In the genomic region with DNA sequence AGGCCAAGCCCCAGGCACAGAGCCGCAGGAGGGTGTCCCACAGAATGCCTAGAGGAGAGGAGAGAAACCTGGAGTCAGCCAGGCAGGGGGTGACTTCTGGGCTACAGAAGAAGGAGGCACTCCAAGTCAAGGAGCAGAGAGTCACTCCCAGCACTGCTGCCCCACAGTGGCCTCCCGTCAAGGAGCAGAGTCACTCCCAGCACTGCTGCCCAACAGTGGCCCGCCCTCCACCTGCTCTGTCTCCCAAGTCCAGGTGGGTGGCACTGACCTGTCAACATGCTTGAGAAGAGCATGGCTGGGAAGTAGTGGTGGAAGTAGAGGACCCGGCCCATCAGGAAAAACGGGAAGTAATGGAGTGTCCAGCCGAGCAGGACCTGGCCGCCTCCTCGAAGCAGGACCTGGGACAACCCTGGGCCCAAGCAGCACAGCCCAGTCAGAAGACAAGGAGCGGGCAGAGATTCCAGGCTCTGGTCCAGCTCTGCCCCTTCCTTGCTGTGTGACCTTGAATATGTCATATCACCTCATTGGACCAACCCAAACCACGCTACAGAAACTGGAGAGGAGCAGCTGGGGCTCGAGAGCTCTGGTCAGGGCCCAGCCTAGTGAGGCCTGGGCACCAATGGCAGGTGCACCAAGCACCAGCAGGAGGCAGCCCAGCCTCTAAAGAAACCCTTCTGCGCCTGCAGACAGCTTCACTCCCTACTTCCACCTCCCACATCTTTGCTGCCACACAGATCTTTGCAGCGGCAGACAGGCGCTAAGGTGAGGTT, we compare ENCODE assay signal across 1 cellular context.
TF ChIP-seq lines count a peak whose summit lies in the region.

No MANE protein-coding gene starts in this region.

TF ChIP-seq in GM23338, 12 proteins besides CTCF, POLR2A, EP300 and RAD21:
- TF ChIP-seq, protein P1, sequence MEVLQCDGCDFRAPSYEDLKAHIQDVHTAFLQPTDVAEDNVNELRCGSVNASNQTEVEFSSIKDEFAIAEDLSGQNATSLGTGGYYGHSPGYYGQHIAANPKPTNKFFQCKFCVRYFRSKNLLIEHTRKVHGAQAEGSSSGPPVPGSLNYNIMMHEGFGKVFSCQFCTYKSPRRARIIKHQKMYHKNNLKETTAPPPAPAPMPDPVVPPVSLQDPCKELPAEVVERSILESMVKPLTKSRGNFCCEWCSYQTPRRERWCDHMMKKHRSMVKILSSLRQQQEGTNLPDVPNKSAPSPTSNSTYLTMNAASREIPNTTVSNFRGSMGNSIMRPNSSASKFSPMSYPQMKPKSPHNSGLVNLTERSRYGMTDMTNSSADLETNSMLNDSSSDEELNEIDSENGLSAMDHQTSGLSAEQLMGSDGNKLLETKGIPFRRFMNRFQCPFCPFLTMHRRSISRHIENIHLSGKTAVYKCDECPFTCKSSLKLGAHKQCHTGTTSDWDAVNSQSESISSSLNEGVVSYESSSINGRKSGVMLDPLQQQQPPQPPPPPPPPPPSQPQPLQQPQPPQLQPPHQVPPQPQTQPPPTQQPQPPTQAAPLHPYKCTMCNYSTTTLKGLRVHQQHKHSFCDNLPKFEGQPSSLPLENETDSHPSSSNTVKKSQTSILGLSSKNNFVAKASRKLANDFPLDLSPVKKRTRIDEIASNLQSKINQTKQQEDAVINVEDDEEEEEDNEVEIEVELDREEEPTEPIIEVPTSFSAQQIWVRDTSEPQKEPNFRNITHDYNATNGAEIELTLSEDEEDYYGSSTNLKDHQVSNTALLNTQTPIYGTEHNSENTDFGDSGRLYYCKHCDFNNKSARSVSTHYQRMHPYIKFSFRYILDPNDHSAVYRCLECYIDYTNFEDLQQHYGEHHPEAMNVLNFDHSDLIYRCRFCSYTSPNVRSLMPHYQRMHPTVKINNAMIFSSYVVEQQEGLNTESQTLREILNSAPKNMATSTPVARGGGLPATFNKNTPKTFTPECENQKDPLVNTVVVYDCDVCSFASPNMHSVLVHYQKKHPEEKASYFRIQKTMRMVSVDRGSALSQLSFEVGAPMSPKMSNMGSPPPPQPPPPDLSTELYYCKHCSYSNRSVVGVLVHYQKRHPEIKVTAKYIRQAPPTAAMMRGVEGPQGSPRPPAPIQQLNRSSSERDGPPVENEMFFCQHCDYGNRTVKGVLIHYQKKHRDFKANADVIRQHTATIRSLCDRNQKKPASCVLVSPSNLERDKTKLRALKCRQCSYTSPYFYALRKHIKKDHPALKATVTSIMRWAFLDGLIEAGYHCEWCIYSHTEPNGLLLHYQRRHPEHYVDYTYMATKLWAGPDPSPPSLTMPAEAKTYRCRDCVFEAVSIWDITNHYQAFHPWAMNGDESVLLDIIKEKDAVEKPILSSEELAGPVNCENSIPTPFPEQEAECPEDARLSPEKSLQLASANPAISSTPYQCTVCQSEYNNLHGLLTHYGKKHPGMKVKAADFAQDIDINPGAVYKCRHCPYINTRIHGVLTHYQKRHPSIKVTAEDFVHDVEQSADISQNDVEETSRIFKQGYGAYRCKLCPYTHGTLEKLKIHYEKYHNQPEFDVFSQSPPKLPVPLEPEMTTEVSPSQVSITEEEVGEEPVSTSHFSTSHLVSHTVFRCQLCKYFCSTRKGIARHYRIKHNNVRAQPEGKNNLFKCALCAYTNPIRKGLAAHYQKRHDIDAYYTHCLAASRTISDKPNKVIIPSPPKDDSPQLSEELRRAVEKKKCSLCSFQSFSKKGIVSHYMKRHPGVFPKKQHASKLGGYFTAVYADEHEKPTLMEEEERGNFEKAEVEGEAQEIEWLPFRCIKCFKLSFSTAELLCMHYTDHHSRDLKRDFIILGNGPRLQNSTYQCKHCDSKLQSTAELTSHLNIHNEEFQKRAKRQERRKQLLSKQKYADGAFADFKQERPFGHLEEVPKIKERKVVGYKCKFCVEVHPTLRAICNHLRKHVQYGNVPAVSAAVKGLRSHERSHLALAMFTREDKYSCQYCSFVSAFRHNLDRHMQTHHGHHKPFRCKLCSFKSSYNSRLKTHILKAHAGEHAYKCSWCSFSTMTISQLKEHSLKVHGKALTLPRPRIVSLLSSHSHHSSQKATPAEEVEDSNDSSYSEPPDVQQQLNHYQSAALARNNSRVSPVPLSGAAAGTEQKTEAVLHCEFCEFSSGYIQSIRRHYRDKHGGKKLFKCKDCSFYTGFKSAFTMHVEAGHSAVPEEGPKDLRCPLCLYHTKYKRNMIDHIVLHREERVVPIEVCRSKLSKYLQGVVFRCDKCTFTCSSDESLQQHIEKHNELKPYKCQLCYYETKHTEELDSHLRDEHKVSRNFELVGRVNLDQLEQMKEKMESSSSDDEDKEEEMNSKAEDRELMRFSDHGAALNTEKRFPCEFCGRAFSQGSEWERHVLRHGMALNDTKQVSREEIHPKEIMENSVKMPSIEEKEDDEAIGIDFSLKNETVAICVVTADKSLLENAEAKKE (CRISPR knock-in tag; IDR thresholded peaks at IDR 0.05) = no peak
- no peak for TF ChIP-seq JUNB (IDR thresholded peaks at IDR 0.05; ENCODE audit: unreplicated experiment)
- no peak for TF ChIP-seq CREB1 (CRISPR knock-in tag; IDR thresholded peaks at IDR 0.05; ENCODE audit: low read depth)
- TF ChIP-seq ZNF114 (CRISPR knock-in tag; IDR thresholded peaks at IDR 0.05) = no peak
- TF ChIP-seq EZH2phosphoT487 (IDR thresholded peaks at IDR 0.05; ENCODE audit: unreplicated experiment) = no peak
- no peak for TF ChIP-seq POLR2AphosphoS5 (IDR thresholded peaks at IDR 0.05; ENCODE audit: low read depth)
- no peak for TF ChIP-seq REST (IDR thresholded peaks at IDR 0.05; ENCODE audit: unreplicated experiment)
- TF ChIP-seq, protein P2, sequence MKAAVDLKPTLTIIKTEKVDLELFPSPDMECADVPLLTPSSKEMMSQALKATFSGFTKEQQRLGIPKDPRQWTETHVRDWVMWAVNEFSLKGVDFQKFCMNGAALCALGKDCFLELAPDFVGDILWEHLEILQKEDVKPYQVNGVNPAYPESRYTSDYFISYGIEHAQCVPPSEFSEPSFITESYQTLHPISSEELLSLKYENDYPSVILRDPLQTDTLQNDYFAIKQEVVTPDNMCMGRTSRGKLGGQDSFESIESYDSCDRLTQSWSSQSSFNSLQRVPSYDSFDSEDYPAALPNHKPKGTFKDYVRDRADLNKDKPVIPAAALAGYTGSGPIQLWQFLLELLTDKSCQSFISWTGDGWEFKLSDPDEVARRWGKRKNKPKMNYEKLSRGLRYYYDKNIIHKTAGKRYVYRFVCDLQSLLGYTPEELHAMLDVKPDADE (IDR thresholded peaks at IDR 0.05) = no peak
